ENCODE assay signal across 8 cellular contexts in genomic region chr5:16936150-16937022, GRCh38. TPM values are rescaled to one million over a fixed set of nuclear protein-coding genes. Genes with fewer than 3 reads are reported as not detected.
A peak's percentile ranks its signal among the peaks of the same experiment; 100 is the strongest.
DNase-seq lines count a peak whose midpoint lies in the region; TF ChIP-seq lines count a peak whose summit lies in the region.

Gene MYO10 (minus strand): TSS chr5:16936288. CDS start chr5:16935808, 480 bp downstream.

- H3K4me3 ChIP-seq in GM06990 (replicated peaks; ENCODE audit: low read depth, low read length) (no peak within 1 kb of the TSS), WI38 (ENCODE audit: low read depth, low read length) (peak within 1 kb of the TSS; percentile 91), choroid plexus epithelial cell (ENCODE audit: low read depth, low read length) (peak within 1 kb of the TSS; percentile 95), kidney epithelial cell (ENCODE audit: low read depth, low read length) (peak within 1 kb of the TSS; percentile 94), spleen (peak within 1 kb of the TSS; percentile 68 to 91 (median 75))

- H3K36me3 ChIP-seq in GM06990 (ENCODE audit: control insufficient read depth, insufficient read depth, low read length) (no peaks in the 10 kb centered on the region), kidney epithelial cell (ENCODE audit: control insufficient read depth, insufficient read depth, low read length) (no peaks in the 10 kb centered on the region), spleen (no peaks in the 10 kb centered on the region)

- WGBS in spleen, 5 donors: 1 to 5% (median 2%) methylated on average over 21 to 71 of the region's 71 CpGs

- H3K27me3 Mint-ChIP-seq in HFFc6 (ENCODE audit: insufficient read depth): no peaks in the 10 kb centered on the region

- H3K4me1 Mint-ChIP-seq in HFFc6 (ENCODE audit: low read depth): peaks cover 65% of the 10 kb centered on the region

- H3K9me3 ChIP-seq in spleen: peaks cover 0 to 4% (median 0%) of the 10 kb centered on the region in 8 donors

- intact Hi-C loops in spleen (cut with DNase I; ENCODE audit: low total_unique reads): loop anchor here (10.0 kb wide), 1 partner anchor 208 kb away; no protein-coding TSS in a partner anchor

- H3K4me3 Mint-ChIP-seq in HFFc6: peak within 1 kb of the TSS; percentile 99

- H3K9me3 Mint-ChIP-seq in HFFc6: no peaks in the 10 kb centered on the region

- H3K27ac ChIP-seq in spleen: peak within 1 kb of the TSS; percentile 50 to 88 (median 82)

- H3K4me1 ChIP-seq in spleen: peaks cover 0 to 58% (median 38%) of the 10 kb centered on the region in 6 donors

- H3K27me3 ChIP-seq in GM06990 (replicated peaks; ENCODE audit: control insufficient read depth, insufficient read depth, low read length) (no peaks in the 10 kb centered on the region; the same call in 1 of the 2 replicates), kidney epithelial cell (ENCODE audit: control insufficient read depth, insufficient read depth, low read length) (no peaks in the 10 kb centered on the region), spleen (replicated peaks in 1 of 7) (peaks cover 0 to 58% (median 18%) of the 10 kb centered on the region in 7 donors)

- peak; percentile 41 for DNase-seq in GM06990 (ENCODE audit: extremely low read depth, insufficient read length)
- peak; percentile 69 for DNase-seq in HFFc6
- peak; percentile 76 to 77 for DNase-seq in NCI-H1930 (lab: John Stamatoyannopoulos, UW)
- peak; percentile 84 for DNase-seq in choroid plexus epithelial cell (ENCODE audit: low read depth)
- no peak for DNase-seq in kidney epithelial cell (ENCODE audit: low read depth)
- DNase-seq in spleen: peak; percentile 91
- no peak for DNase-seq in DMS114 treated with DMSO at 0.1 percent for 48 hours (lab: John Stamatoyannopoulos, UW; ENCODE audit: unreplicated experiment)

- TF ChIP-seq POLR2A in spleen (IDR thresholded peaks at IDR 0.05): no peak

- TF ChIP-seq CTCF in GM06990 (IDR thresholded peaks at IDR 0.05; ENCODE audit: insufficient read depth, low read length, poor library complexity, severe bottlenecking) (no peak), HFFc6 (IDR thresholded peaks at IDR 0.05) (no peak), WI38 (IDR thresholded peaks at IDR 0.05; ENCODE audit: low read depth, low read length) (no peak), choroid plexus epithelial cell (conservative IDR thresholded peaks at IDR 0.05; ENCODE audit: low read depth, low read length) (no peak), kidney epithelial cell (IDR thresholded peaks at IDR 0.05; ENCODE audit: insufficient read depth, low read length, poor library complexity, severe bottlenecking) (no peak), spleen (IDR thresholded peaks at IDR 0.05 in 8 of 11, conservative IDR thresholded peaks at IDR 0.05 in 3 of 11) (peak in 2 of 11 experiments; percentile 9 to 17)

- H3K27ac Mint-ChIP-seq in HFFc6: peak within 1 kb of the TSS; percentile 93

- peaks cover 31% of the 10 kb centered on the region for H3K36me3 Mint-ChIP-seq in HFFc6 (ENCODE audit: low read depth)

RNA-seq across cellular contexts. Expression of gene MYO10, which starts in this region (rescaled TPM):
- 100 to 1,000 TPM in 5 of 6 experiments, 10 to 100 TPM in 1; 99.4 to 142 (median 129) TPM for total RNA-seq in HFFc6 (2021; fragmentation: NEBNext Ultra II Directional; extraction: Animal tissue kit (Norgen Biotek cat#: 25700))
- 70.0 and 80.3 TPM in 2 replicates for total RNA-seq in kidney epithelial cell
- 10 to 100 TPM; 28.4 to 72.8 (median 40.2) TPM for total RNA-seq in spleen
- 1 to 10 TPM; 1.1 to 6.6 (median 1.7) TPM for polyA plus RNA-seq in spleen

Comparison
In these comparisons a context has a peak if more than half of its experiments do, and no peak if none do; other contexts are left out.
1. DNase-seq: peak in GM06990 (single experiment), HFFc6 (single experiment), NCI-H1930 (2 of 2), choroid plexus epithelial cell (single experiment) and spleen (single experiment); none in kidney epithelial cell (single experiment) and DMS114 treated with DMSO at 0.1 percent for 48 hours (single experiment).